Comparison of ENCODE assay signal across 10 cellular contexts in genomic region chr1:156420209-156421061, GRCh38. TPM values are rescaled to one million over a fixed set of nuclear protein-coding genes. Genes with fewer than 3 reads are reported as not detected.
A peak's percentile ranks its signal among the peaks of the same experiment; 100 is the strongest.
DNase-seq lines count a peak whose midpoint lies in the region; ATAC-seq, FAIRE-seq and TF ChIP-seq lines count a peak whose summit lies in the region.
"Had no signal": no experiment of that assay in that cellular context is flagged by ENCODE, and none has a peak within 500 bp of the region (broad histone marks: within the 10 kb centered on the region; RNA-seq: fewer than 3 reads in every experiment).

No MANE protein-coding gene starts in this region.

- H3K36me3 ChIP-seq in parathyroid adenoma (ENCODE audit: control insufficient read depth, insufficient read depth, low read length) (no peaks in the 10 kb centered on the region), kidney (ENCODE audit: control insufficient read depth in 1 of 2, insufficient read depth in 2 of 2, low read length in 2 of 2) (no peaks in the 10 kb centered on the region)

- H2AFZ ChIP-seq in parathyroid adenoma, result peak overlapping the region; percentile 42

- intact Hi-C loops in kidney (cut with DNase I), result no loop called here

- H3K9me3 ChIP-seq in parathyroid adenoma (ENCODE audit: control insufficient read depth, low read length) (no peaks in the 10 kb centered on the region), kidney (ENCODE audit: control insufficient read depth in 1 of 2, low read length in 2 of 2) (no peaks in the 10 kb centered on the region)

- H3K79me2 ChIP-seq in parathyroid adenoma, result no peaks in the 10 kb centered on the region

- peaks cover 5% of the 10 kb centered on the region for H3K4me1 ChIP-seq in parathyroid adenoma
- peaks cover 0 to 10% of the 10 kb centered on the region in 2 donors for H3K4me1 ChIP-seq in kidney (ENCODE audit: control insufficient read depth in 1 of 2, insufficient read depth in 1 of 2, low read depth in 1 of 2, low read length in 2 of 2)

- no peak overlapping the region for H3K27ac ChIP-seq in parathyroid adenoma
- no peak overlapping the region for H3K27ac ChIP-seq in kidney (ENCODE audit: low read depth in 2 of 2, low read length in 2 of 2)

- peak overlapping the region; percentile 33 for H3K4me3 ChIP-seq in parathyroid adenoma (ENCODE audit: low read depth, low read length)
- peak overlapping the region in 1 of 2 donors; percentile 21 for H3K4me3 ChIP-seq in kidney (ENCODE audit: low read length in 2 of 2)

- H3K9ac ChIP-seq in parathyroid adenoma (no peak overlapping the region), kidney (ENCODE audit: low read length in 2 of 2) (no peak overlapping the region)

- ATAC-seq in SK-N-SH treated with all-trans-retinoic acid at 6 μM for 48 hours, result peak; percentile 54

- peak; percentile 4 for FAIRE-seq in GM19239 (lab: Jason Lieb, UNC)
- FAIRE-seq in kidney (lab: Jason Lieb, UNC), result no peak

- DNase-seq in GM19239 (ENCODE audit: insufficient read length, low spot score) (peak; percentile 41), NCI-H2081 treated with DMSO at 0.1 percent for 48 hours (lab: John Stamatoyannopoulos, UW) (no peak), GF-D8 (lab: John Stamatoyannopoulos, UW) (no peak), COR-L47 (lab: John Stamatoyannopoulos, UW) (no peak), kidney (no peak)
- DNase-seq in central memory CD4-positive, alpha-beta T cell, result peak; percentile 60
- DNase-seq: left cardiac atrium had no signal

- H3K4me2 ChIP-seq in parathyroid adenoma (ENCODE audit: low read length), result peak overlapping the region; percentile 60

- peaks cover 7% of the 10 kb centered on the region for H3K27me3 ChIP-seq in parathyroid adenoma (ENCODE audit: control insufficient read depth, insufficient read depth, low read length)

- no peak for TF ChIP-seq CTCF in parathyroid adenoma (IDR thresholded peaks at IDR 0.05)
- no peak for TF ChIP-seq CTCF in kidney (IDR thresholded peaks at IDR 0.05; ENCODE audit: borderline replicate concordance, extremely low read depth, insufficient read depth)

TF ChIP-seq in SK-N-SH treated with all-trans-retinoic acid at 6 μM for 48 hours, 23 proteins besides CTCF, POLR2A, EP300 and RAD21:
- no peak for TF ChIP-seq GLIS3 (CRISPR knock-in tag; IDR thresholded peaks at IDR 0.05)
- TF ChIP-seq, protein P1, sequence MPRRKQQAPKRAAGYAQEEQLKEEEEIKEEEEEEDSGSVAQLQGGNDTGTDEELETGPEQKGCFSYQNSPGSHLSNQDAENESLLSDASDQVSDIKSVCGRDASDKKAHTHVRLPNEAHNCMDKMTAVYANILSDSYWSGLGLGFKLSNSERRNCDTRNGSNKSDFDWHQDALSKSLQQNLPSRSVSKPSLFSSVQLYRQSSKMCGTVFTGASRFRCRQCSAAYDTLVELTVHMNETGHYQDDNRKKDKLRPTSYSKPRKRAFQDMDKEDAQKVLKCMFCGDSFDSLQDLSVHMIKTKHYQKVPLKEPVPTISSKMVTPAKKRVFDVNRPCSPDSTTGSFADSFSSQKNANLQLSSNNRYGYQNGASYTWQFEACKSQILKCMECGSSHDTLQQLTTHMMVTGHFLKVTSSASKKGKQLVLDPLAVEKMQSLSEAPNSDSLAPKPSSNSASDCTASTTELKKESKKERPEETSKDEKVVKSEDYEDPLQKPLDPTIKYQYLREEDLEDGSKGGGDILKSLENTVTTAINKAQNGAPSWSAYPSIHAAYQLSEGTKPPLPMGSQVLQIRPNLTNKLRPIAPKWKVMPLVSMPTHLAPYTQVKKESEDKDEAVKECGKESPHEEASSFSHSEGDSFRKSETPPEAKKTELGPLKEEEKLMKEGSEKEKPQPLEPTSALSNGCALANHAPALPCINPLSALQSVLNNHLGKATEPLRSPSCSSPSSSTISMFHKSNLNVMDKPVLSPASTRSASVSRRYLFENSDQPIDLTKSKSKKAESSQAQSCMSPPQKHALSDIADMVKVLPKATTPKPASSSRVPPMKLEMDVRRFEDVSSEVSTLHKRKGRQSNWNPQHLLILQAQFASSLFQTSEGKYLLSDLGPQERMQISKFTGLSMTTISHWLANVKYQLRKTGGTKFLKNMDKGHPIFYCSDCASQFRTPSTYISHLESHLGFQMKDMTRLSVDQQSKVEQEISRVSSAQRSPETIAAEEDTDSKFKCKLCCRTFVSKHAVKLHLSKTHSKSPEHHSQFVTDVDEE (CRISPR knock-in tag; IDR thresholded peaks at IDR 0.05), result no peak
- no peak for TF ChIP-seq SNAI2 (CRISPR knock-in tag; IDR thresholded peaks at IDR 0.05)
- TF ChIP-seq, protein P2, sequence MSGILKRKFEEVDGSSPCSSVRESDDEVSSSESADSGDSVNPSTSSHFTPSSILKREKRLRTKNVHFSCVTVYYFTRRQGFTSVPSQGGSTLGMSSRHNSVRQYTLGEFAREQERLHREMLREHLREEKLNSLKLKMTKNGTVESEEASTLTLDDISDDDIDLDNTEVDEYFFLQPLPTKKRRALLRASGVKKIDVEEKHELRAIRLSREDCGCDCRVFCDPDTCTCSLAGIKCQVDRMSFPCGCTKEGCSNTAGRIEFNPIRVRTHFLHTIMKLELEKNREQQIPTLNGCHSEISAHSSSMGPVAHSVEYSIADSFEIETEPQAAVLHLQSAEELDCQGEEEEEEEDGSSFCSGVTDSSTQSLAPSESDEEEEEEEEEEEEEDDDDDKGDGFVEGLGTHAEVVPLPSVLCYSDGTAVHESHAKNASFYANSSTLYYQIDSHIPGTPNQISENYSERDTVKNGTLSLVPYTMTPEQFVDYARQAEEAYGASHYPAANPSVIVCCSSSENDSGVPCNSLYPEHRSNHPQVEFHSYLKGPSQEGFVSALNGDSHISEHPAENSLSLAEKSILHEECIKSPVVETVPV (CRISPR knock-in tag; IDR thresholded peaks at IDR 0.05), result no peak
- TF ChIP-seq ARNTL (CRISPR knock-in tag; IDR thresholded peaks at IDR 0.05; ENCODE audit: borderline replicate concordance, low read depth), result no peak
- TF ChIP-seq OSR1 (CRISPR knock-in tag; IDR thresholded peaks at IDR 0.05), result no peak

RNA-seq across cellular contexts. Expression of gene RHBG, which starts 51.4 kb away (rescaled TPM):
- 4.2 TPM for total RNA-seq in kidney
- 61.9 TPM for polyA plus RNA-seq in kidney (ENCODE audit: insufficient read depth, low read depth, low replicate concordance)
- total RNA-seq: left cardiac atrium, NCI-H460 had no signal

Comparison
In these comparisons a context has a peak if more than half of its experiments do, and no peak if none do; other contexts are left out.
1. DNase-seq: peak in GM19239 (single experiment) and central memory CD4-positive, alpha-beta T cell (single experiment); none in NCI-H2081 treated with DMSO at 0.1 percent for 48 hours (single experiment), GF-D8 (single experiment), COR-L47 (single experiment) and kidney (single experiment).